In the genomic region with DNA sequence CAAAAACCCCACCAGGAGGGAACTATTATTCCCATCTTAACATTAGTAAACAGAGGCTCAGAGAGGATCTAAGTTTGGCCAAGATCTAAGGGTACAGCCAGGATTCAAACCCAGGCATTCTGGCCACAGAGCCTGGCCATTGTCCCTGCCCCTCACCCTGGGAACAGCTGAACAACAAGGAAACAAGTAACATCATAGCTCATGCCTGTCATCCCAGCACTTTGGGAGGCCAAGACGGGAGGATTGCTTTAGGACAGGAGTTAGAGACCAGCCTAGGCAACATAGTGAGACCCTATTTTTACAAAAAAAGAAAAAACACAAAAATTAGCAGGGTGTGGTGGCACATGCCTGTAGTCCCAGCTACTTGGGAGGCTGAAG, we compare ENCODE assay signal across 10 cellular contexts. TPM values are rescaled to one million over a fixed set of nuclear protein-coding genes. Genes with fewer than 3 reads are reported as not detected.
DNase-seq lines count a peak whose midpoint lies in the region; ATAC-seq and TF ChIP-seq lines count a peak whose summit lies in the region.
"Had no signal": no experiment of that assay in that cellular context is flagged by ENCODE, and none has a peak within 500 bp of the region (broad histone marks: within the 10 kb centered on the region; RNA-seq: fewer than 3 reads in every experiment).

No MANE protein-coding gene starts in this region.

- no peaks in the 10 kb centered on the region for H4K20me1 ChIP-seq in HCT116 (ENCODE audit: insufficient read depth)

- no peak for TF ChIP-seq CTCF in HCT116 (IDR thresholded peaks at IDR 0.05 in 2 of 3, conservative IDR thresholded peaks at IDR 0.05 in 1 of 3; ENCODE audit: borderline replicate concordance in 1 of 3, insufficient read depth in 1 of 3, low read depth in 2 of 3, low read length in 2 of 3)

- H3K79me2 ChIP-seq in HCT116 (ENCODE audit: insufficient read depth, low read length) = peaks cover 16% of the 10 kb centered on the region; the same call in 1 of the 2 replicates

- H3K36me3 ChIP-seq in CD8-positive, alpha-beta memory T cell (ENCODE audit: insufficient read depth, low read length) = no peaks in the 10 kb centered on the region
- H3K36me3 ChIP-seq in HCT116 (ENCODE audit: control insufficient read depth in 1 of 2, insufficient read depth in 2 of 2, low read length in 2 of 2) = no peaks in the 10 kb centered on the region

- H3K27me3 Mint-ChIP-seq in CD8-positive, alpha-beta memory T cell = peaks cover 0 to 3% of the 10 kb centered on the region in 2 donors
- H3K27me3 Mint-ChIP-seq in activated CD4-positive, alpha-beta memory T cell treated with anti-CD3 and anti-CD28 coated beads, Interleukin-2, amount 10 ng/mL, durations not matched to agents 7 days and 5 days = peaks cover 52% of the 10 kb centered on the region

- H3K27ac Mint-ChIP-seq in CD8-positive, alpha-beta memory T cell = peak overlapping the region in 3 of 8 donors; percentile 16 to 70 (median 45)
- H3K27ac Mint-ChIP-seq in activated CD4-positive, alpha-beta memory T cell treated with anti-CD3 and anti-CD28 coated beads, Interleukin-2, amount 10 ng/mL, durations not matched to agents 7 days and 5 days = peak overlapping the region; percentile 85

- peak; percentile 15; the same call in 1 of the 2 replicates for ATAC-seq in HCT116

- peaks cover 53% of the 10 kb centered on the region for H3K4me1 ChIP-seq in CD8-positive, alpha-beta memory T cell (ENCODE audit: insufficient read depth, low read length)
- peaks cover 54 to 75% of the 10 kb centered on the region in 2 experiments for H3K4me1 ChIP-seq in HCT116 (ENCODE audit: control insufficient read depth in 1 of 2, insufficient read depth in 2 of 2, low read length in 2 of 2)

- POLR2A ChIA-PET in CD8-positive, alpha-beta memory T cell (lab: Charles Lee) = interaction anchor here (0.6 to 1.0 kb wide), 2 partner anchors 8 to 10 kb away, joined by 3 to 4 read pairs; no protein-coding TSS in a partner anchor
- POLR2A ChIA-PET in HCT116 (lab: Charles Lee) = interaction anchor here (1.7 kb wide), 1 partner anchor 13 kb away, joined by 10 read pairs; no protein-coding TSS in a partner anchor
- POLR2A ChIA-PET in activated CD4-positive, alpha-beta memory T cell treated with anti-CD3 and anti-CD28 coated beads, Interleukin-2, amount 10 ng/mL, durations not matched to agents 7 days and 5 days (lab: Charles Lee) = interaction anchor here (0.6 to 5.1 kb wide), 13 partner anchors 8 to 485 kb away, joined by 3 to 37 read pairs (median 7); a partner anchor contains a TSS

- no peaks in the 10 kb centered on the region for H3K36me3 Mint-ChIP-seq in CD8-positive, alpha-beta memory T cell
- H3K36me3 Mint-ChIP-seq in activated CD4-positive, alpha-beta memory T cell treated with anti-CD3 and anti-CD28 coated beads, Interleukin-2, amount 10 ng/mL, durations not matched to agents 7 days and 5 days (ENCODE audit: low read depth) = no peaks in the 10 kb centered on the region

- H3K4me3 Mint-ChIP-seq in CD8-positive, alpha-beta memory T cell = peak overlapping the region in 6 of 7 donors; percentile 58 to 73 (median 68)
- H3K4me3 Mint-ChIP-seq in activated CD4-positive, alpha-beta memory T cell treated with anti-CD3 and anti-CD28 coated beads, Interleukin-2, amount 10 ng/mL, durations not matched to agents 7 days and 5 days = peak overlapping the region; percentile 3
- H3K4me3 Mint-ChIP-seq: activated naive CD4-positive, alpha-beta T cell treated with anti-CD3 and anti-CD28 coated beads for 36 hours had no signal

- peaks cover 38 to 73% (median 66%) of the 10 kb centered on the region in 3 donors for H3K4me1 Mint-ChIP-seq in CD8-positive, alpha-beta memory T cell
- H3K4me1 Mint-ChIP-seq in activated CD4-positive, alpha-beta memory T cell treated with anti-CD3 and anti-CD28 coated beads, Interleukin-2, amount 10 ng/mL, durations not matched to agents 7 days and 5 days = peaks cover 58% of the 10 kb centered on the region

- TF ChIP-seq POLR2A in HCT116 (IDR thresholded peaks at IDR 0.05; ENCODE audit: borderline replicate concordance, extremely low read depth, insufficient read depth, insufficient read length) = no peak

- no peaks in the 10 kb centered on the region for H3K9me3 Mint-ChIP-seq in CD8-positive, alpha-beta memory T cell
- no peaks in the 10 kb centered on the region for H3K9me3 Mint-ChIP-seq in activated CD4-positive, alpha-beta memory T cell treated with anti-CD3 and anti-CD28 coated beads, Interleukin-2, amount 10 ng/mL, durations not matched to agents 7 days and 5 days
- H3K9me3 Mint-ChIP-seq: activated naive CD4-positive, alpha-beta T cell treated with anti-CD3 and anti-CD28 coated beads for 36 hours had no signal

- H3K9me3 ChIP-seq in CD8-positive, alpha-beta memory T cell (ENCODE audit: low read length) = no peaks in the 10 kb centered on the region
- H3K9me3 ChIP-seq in HCT116 (ENCODE audit: control insufficient read depth in 1 of 2, insufficient read depth in 1 of 2, low read depth in 1 of 2, low read length in 2 of 2) = no peaks in the 10 kb centered on the region

- intact Hi-C loops in HCT116 (cut with micrococcal nuclease) = no loop called here

- RAD21 ChIA-PET in HCT116 (lab: Charles Lee; ENCODE audit: low non-redundant PET in 1 of 2, low total read pairs in 2 of 2, uncharacterized antibody in 2 of 2, unreplicated experiment in 2 of 2) = interaction anchor here in 1 of 2 experiments (0.6 kb wide), 1 partner anchor 46 kb away, joined by 4 read pairs; no protein-coding TSS in a partner anchor

- no peaks in the 10 kb centered on the region for H3K9me2 ChIP-seq in HCT116 (ENCODE audit: insufficient read depth)

- H3K27me3 ChIP-seq in CD8-positive, alpha-beta memory T cell (ENCODE audit: insufficient read depth, low read length, poor library complexity, severe bottlenecking) = no peaks in the 10 kb centered on the region
- H3K27me3 ChIP-seq in HCT116 (ENCODE audit: insufficient read depth, low read length) = no peaks in the 10 kb centered on the region

- no peak overlapping the region for H2AFZ ChIP-seq in HCT116 (ENCODE audit: low read depth, low read length, poor library complexity, severe bottlenecking)

- BruUV-seq in HCT116 (replicated peaks; lab: Mats Ljungman, UMichigan) = no TSS peak

- DNase-seq in CD8-positive, alpha-beta memory T cell = no peak
- DNase-seq in HCT116 (ENCODE audit: low read depth, low spot score) (no peak), myocyte (ENCODE audit: low read depth) (peak; percentile 64), HPDE6-E6E7 (ENCODE audit: extremely low spot score) (no peak), cerebellum (ENCODE audit: low spot score) (no peak), mesenteric fat pad (ENCODE audit: low spot score) (no peak), LoVo (ENCODE audit: low spot score) (no peak)
- DNase-seq in activated CD4-positive, alpha-beta memory T cell treated with anti-CD3 and anti-CD28 coated beads, Interleukin-2, amount 10 ng/mL, durations not matched to agents 7 days and 5 days = no peak
- DNase-seq: erythroblast had no signal

- H3K4me2 ChIP-seq in HCT116 (ENCODE audit: low read length) = peak overlapping the region; percentile 75

- H3K4me3 ChIP-seq in CD8-positive, alpha-beta memory T cell (ENCODE audit: low read length) = peak overlapping the region; percentile 14
- peak overlapping the region in 1 of 2 experiments; percentile 41; a peak in 2 of 4 replicates for H3K4me3 ChIP-seq in HCT116 (replicated peaks in 1 of 2; ENCODE audit: low read depth in 1 of 2, low read length in 2 of 2)

- TF ChIP-seq RAD21 in HCT116 (IDR thresholded peaks at IDR 0.05; ENCODE audit: low read depth) = no peak

- peak overlapping the region; percentile 51; the same call in 1 of the 2 replicates for H3K9ac ChIP-seq in HCT116 (ENCODE audit: low read length)

- no peak overlapping the region for H3K27ac ChIP-seq in CD8-positive, alpha-beta memory T cell (ENCODE audit: low read depth, low read length)
- H3K27ac ChIP-seq in HCT116 (ENCODE audit: low read depth, low read length) = peak overlapping the region; percentile 62

- CTCF ChIA-PET in CD8-positive, alpha-beta memory T cell (lab: Charles Lee) = interaction anchor here (0.7 to 1.7 kb wide), 7 partner anchors 13 to 138 kb away, joined by 3 to 4 read pairs (median 3); no protein-coding TSS in a partner anchor
- CTCF ChIA-PET in HCT116 (lab: Charles Lee) = interaction anchor here (1.0 to 1.4 kb wide), 3 partner anchors 13 to 193 kb away, joined by 3 to 6 read pairs (median 3); no protein-coding TSS in a partner anchor
- CTCF ChIA-PET in activated CD4-positive, alpha-beta memory T cell treated with anti-CD3 and anti-CD28 coated beads, Interleukin-2, amount 10 ng/mL, durations not matched to agents 7 days and 5 days (lab: Charles Lee) = interaction anchor here (0.8 to 3.0 kb wide), 9 partner anchors 13 to 193 kb away, joined by 3 to 13 read pairs (median 5); no protein-coding TSS in a partner anchor

TF ChIP-seq in HCT116, 20 proteins besides CTCF, POLR2A, EP300 and RAD21 (continues in another document):
- TF ChIP-seq, protein P1, sequence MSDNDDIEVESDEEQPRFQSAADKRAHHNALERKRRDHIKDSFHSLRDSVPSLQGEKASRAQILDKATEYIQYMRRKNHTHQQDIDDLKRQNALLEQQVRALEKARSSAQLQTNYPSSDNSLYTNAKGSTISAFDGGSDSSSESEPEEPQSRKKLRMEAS (IDR thresholded peaks at IDR 0.05) = no peak
- TF ChIP-seq EZH2phosphoT487 (IDR thresholded peaks at IDR 0.05; ENCODE audit: borderline replicate concordance) (no peak), SIN3A (IDR thresholded peaks at IDR 0.05; ENCODE audit: low read depth) (no peak), CEBPB (IDR thresholded peaks at IDR 0.05; ENCODE audit: low read depth) (no peak), SP1 (IDR thresholded peaks at IDR 0.05; ENCODE audit: low read depth) (no peak), SRF (IDR thresholded peaks at IDR 0.05; ENCODE audit: low read depth) (no peak), EZH2 (IDR thresholded peaks at IDR 0.05) (no peak)

RNA-seq across cellular contexts. Expression of a gene that starts 27.6 kb away (rescaled TPM):
- under 1 TPM; 0.35 to 0.39 TPM for total RNA-seq in CD8-positive, alpha-beta memory T cell
- polyA plus RNA-seq in CD8-positive, alpha-beta memory T cell = 1.2 TPM
- total RNA-seq in HCT116 (2021; ENCODE audit: unreplicated experiment) (39.6 TPM), myocyte (0.16 and 0.70 TPM in 2 replicates), cerebellum (0.54 TPM), mesenteric fat pad (1.2 TPM)
- 43.2 and 51.3 TPM in 2 replicates for polyA plus RNA-seq in HCT116 (2012)
- 1 to 10 TPM; 4.4 to 4.6 TPM for total RNA-seq in activated CD4-positive, alpha-beta memory T cell treated with anti-CD3 and anti-CD28 coated beads, Interleukin-2, amount 10 ng/mL, durations not matched to agents 7 days and 5 days
- 1.6 TPM for polyA plus RNA-seq in myocyte (2012)
